Comparison of ENCODE assay signal across 8 cellular contexts in the genomic region with DNA sequence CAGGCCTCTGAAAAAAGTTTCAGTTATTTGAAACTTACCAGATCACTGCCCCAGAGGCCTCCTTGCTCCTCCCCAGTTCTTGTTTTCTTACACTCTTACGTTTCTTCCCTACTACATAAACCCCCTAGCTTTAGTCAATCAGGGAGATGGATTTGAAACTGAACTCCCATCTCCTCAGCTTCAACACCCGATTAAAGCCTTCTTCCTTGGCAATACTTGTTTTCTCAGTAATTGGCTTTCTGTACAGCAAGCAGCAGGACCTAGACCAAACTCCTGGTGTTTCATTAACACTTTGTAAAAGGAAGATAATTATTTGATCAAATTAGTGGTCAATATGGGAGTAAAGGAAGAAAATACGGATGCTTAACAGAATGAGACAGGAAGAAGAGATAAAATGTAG.
"Had no signal": no experiment of that assay in that cellular context is flagged by ENCODE, and none has a peak within 500 bp of the region (broad histone marks: within the 10 kb centered on the region; RNA-seq: fewer than 3 reads in every experiment).

No MANE protein-coding gene starts in this region.

- ATAC-seq: GM12878 had no signal

- DNase-seq: GDM1, GF-D8 had no signal

- H3K4me3 ChIP-seq: GM12878 had no signal

- FAIRE-seq: G401.6, GM12878, GM12891, GM12892, GM18507, GM19239 had no signal
